ENCODE assay signal across 14 cellular contexts in genomic region chr16:2237552-2238395, GRCh38. TPM values are rescaled to one million over a fixed set of nuclear protein-coding genes. Genes with fewer than 3 reads are reported as not detected.
A peak's percentile ranks its signal among the peaks of the same experiment; 100 is the strongest.
DNase-seq lines count a peak whose midpoint lies in the region; ATAC-seq and TF ChIP-seq lines count a peak whose summit lies in the region.
"Had no signal": no experiment of that assay in that cellular context is flagged by ENCODE, and none has a peak within 500 bp of the region (broad histone marks: within the 10 kb centered on the region; RNA-seq: fewer than 3 reads in every experiment).

No MANE protein-coding gene starts in this region.

- H2BK20ac ChIP-seq in IMR-90 (ENCODE audit: low read depth, low read length), result no peak overlapping the region

- H3K4me3 ChIP-seq in IMR-90 (ENCODE audit: insufficient read depth, low read depth, low read length) (no peak overlapping the region), heart right ventricle (peak overlapping the region in 3 of 10 donors; percentile 34 to 49 (median 43)), mucosa of descending colon (no peak overlapping the region), ovary (no peak overlapping the region)

- no peak overlapping the region for H3K18ac ChIP-seq in IMR-90 (ENCODE audit: low read depth, low read length)

- dilution Hi-C loops in IMR-90 (cut with HindIII; ENCODE audit: low sequenced_read_pairs, unreplicated experiment), result no loop called here

- no peak overlapping the region for H3K4ac ChIP-seq in IMR-90 (ENCODE audit: low read depth, low read length)

- no peak for TF ChIP-seq EP300 in ovary (IDR thresholded peaks at IDR 0.05)

- H3K27me3 Mint-ChIP-seq in activated CD4-positive, alpha-beta T cell treated with anti-CD3 and anti-CD28 coated beads for 36 hours, result peaks cover 2% of the 10 kb centered on the region

- peaks cover 14% of the 10 kb centered on the region for H4K20me1 ChIP-seq in IMR-90 (ENCODE audit: insufficient read depth, low read length)

- no peak overlapping the region for H3K23ac ChIP-seq in IMR-90 (ENCODE audit: low read depth, low read length)

- peaks cover 13% of the 10 kb centered on the region for H3K36me3 Mint-ChIP-seq in activated CD4-positive, alpha-beta T cell treated with anti-CD3 and anti-CD28 coated beads for 36 hours (ENCODE audit: low read depth)
- H3K36me3 Mint-ChIP-seq: naive B cell had no signal

- BruUV-seq in IMR-90 (replicated peaks; lab: Mats Ljungman, UMichigan), result no TSS peak

- peaks cover 2% of the 10 kb centered on the region for H3K4me1 Mint-ChIP-seq in activated CD4-positive, alpha-beta T cell treated with anti-CD3 and anti-CD28 coated beads for 36 hours
- H3K4me1 Mint-ChIP-seq: naive B cell had no signal

- no peak overlapping the region for H4K91ac ChIP-seq in IMR-90 (ENCODE audit: insufficient read depth, low read depth, low read length)

- H3K27ac ChIP-seq in IMR-90 (ENCODE audit: insufficient read depth, low read length) (no peak overlapping the region), heart right ventricle (peak overlapping the region in 3 of 10 donors; percentile 1 to 10 (median 9)), ovary (no peak overlapping the region)

- H3K9me3 ChIP-seq in IMR-90 (ENCODE audit: control insufficient read depth, insufficient read depth, low read length) (no peaks in the 10 kb centered on the region), heart right ventricle (no peaks in the 10 kb centered on the region), mucosa of descending colon (no peaks in the 10 kb centered on the region), ovary (peaks cover 0 to 3% of the 10 kb centered on the region in 2 donors)

- POLR2A ChIA-PET in IMR-90 (lab: Charles Lee; ENCODE audit: unreplicated experiment), result no interaction called here
- POLR2A ChIA-PET in activated CD4-positive, alpha-beta T cell treated with anti-CD3 and anti-CD28 coated beads for 36 hours (lab: Charles Lee), result interaction anchor here (0.6 kb wide), 1 partner anchor 183 kb away, joined by 3 read pairs; no protein-coding TSS in a partner anchor

- intact Hi-C loops in IMR-90 (cut with micrococcal nuclease) (no loop called here), heart right ventricle (cut with DNase I) (no loop called here), mucosa of descending colon (cut with DNase I, micrococcal nuclease) (no loop called here), ovary (cut with DNase I) (no loop called here)
- intact Hi-C loops in activated CD4-positive, alpha-beta T cell treated with anti-CD3 and anti-CD28 coated beads for 36 hours (cut with DNase I, micrococcal nuclease), result no loop called here

- H3K4me2 ChIP-seq in IMR-90 (ENCODE audit: low read depth, low read length), result no peak overlapping the region

- no peak for TF ChIP-seq RAD21 in IMR-90 (IDR thresholded peaks at IDR 0.05; ENCODE audit: low read length)

- in situ Hi-C loops in IMR-90 (cut with MboI; ENCODE audit: low sequenced_read_pairs), result no loop called here

- no peak overlapping the region for H3K27ac Mint-ChIP-seq in activated CD4-positive, alpha-beta T cell treated with anti-CD3 and anti-CD28 coated beads for 36 hours
- H3K27ac Mint-ChIP-seq: CD14-positive monocyte, naive B cell had no signal

- no peaks in the 10 kb centered on the region for H3K9me1 ChIP-seq in IMR-90 (ENCODE audit: insufficient read depth, low read length)

- H3K36me3 ChIP-seq in IMR-90 (ENCODE audit: control insufficient read depth, insufficient read depth, low read length) (peaks cover 36% of the 10 kb centered on the region), heart right ventricle (peaks cover 5 to 68% (median 42%) of the 10 kb centered on the region in 9 donors), mucosa of descending colon (ENCODE audit: low read depth) (no peaks in the 10 kb centered on the region), ovary (no peaks in the 10 kb centered on the region)

- TF ChIP-seq POLR2A in IMR-90 (IDR thresholded peaks at IDR 0.05; ENCODE audit: low read depth, low read length) (no peak), ovary (IDR thresholded peaks at IDR 0.05) (no peak)

- no peak overlapping the region for H2BK120ac ChIP-seq in IMR-90 (ENCODE audit: low read depth, low read length)

- H3K4me1 ChIP-seq in IMR-90 (ENCODE audit: control insufficient read depth, insufficient read depth, low read length) (peaks cover 5% of the 10 kb centered on the region; the same call in 1 of the 2 replicates), heart right ventricle (peaks cover 13 to 29% (median 23%) of the 10 kb centered on the region in 9 donors), mucosa of descending colon (ENCODE audit: low read depth) (peaks cover 22% of the 10 kb centered on the region), ovary (ENCODE audit: insufficient read depth) (peaks cover 7% of the 10 kb centered on the region)

- H3K14ac ChIP-seq in IMR-90 (replicated peaks; ENCODE audit: low read depth, low read length), result no peak overlapping the region

- WGBS in IMR-90 (ENCODE audit: extremely low coverage in 2 of 2, insufficient read length in 1 of 2), 2 experiments, result 29% methylated on average over 50 of the region's 66 CpGs; no CpG with 5 or more reads in 1 of the 2 experiments
- 15% methylated on average over 61 to 66 of the region's 66 CpGs for WGBS in heart right ventricle, 2 donors
- 37 to 47% (median 43%) methylated on average over 42 to 66 of the region's 66 CpGs for WGBS in ovary, 3 donors

- H3K79me1 ChIP-seq in IMR-90 (ENCODE audit: low read depth in 1 of 2, low read length in 2 of 2), result no peaks in the 10 kb centered on the region

- CTCF ChIA-PET in IMR-90 (lab: Yijun Ruan, JAX), result interaction anchor here (1.2 kb wide), 1 partner anchor 12 kb away, joined by 4 read pairs; no protein-coding TSS in a partner anchor
- CTCF ChIA-PET in activated CD4-positive, alpha-beta T cell treated with anti-CD3 and anti-CD28 coated beads for 36 hours (lab: Charles Lee), result no interaction called here

- H2BK15ac ChIP-seq in IMR-90 (ENCODE audit: low read depth, low read length), result no peak overlapping the region

- H3K56ac ChIP-seq in IMR-90 (ENCODE audit: extremely low read depth, insufficient read depth, low read length), result no peak overlapping the region

- DNase-seq in ELF-1 (ENCODE audit: low read depth, low spot score), result peak; percentile 56
- DNase-seq in IMR-90, result no peak
- no peak for DNase-seq in heart right ventricle
- peak in 1 of 3 donors; percentile 48 for DNase-seq in mucosa of descending colon
- no peak for DNase-seq in ovary
- DNase-seq in middle frontal gyrus (ENCODE audit: extremely low spot score, low spot score), result no peak
- no peak for DNase-seq in activated CD4-positive, alpha-beta T cell treated with anti-CD3 and anti-CD28 coated beads for 36 hours
- DNase-seq: activated T-cell treated with anti-CD3 and anti-CD28 coated beads, Interleukin-2, amount 50 U/mL, for 48 hours; amygdala; GOT3; naive B cell; NCI-H1930 had no signal

- H3K4me3 Mint-ChIP-seq in activated CD4-positive, alpha-beta T cell treated with anti-CD3 and anti-CD28 coated beads for 36 hours, result no peak overlapping the region
- H3K4me3 Mint-ChIP-seq: naive B cell had no signal

- no peak overlapping the region for H3K9ac ChIP-seq in IMR-90 (ENCODE audit: low read depth, low read length)

- no peak overlapping the region for H2BK5ac ChIP-seq in IMR-90 (ENCODE audit: low read depth, low read length, poor library complexity, severe bottlenecking)

- H4K8ac ChIP-seq in IMR-90 (ENCODE audit: low read depth in 2 of 2, low read length in 2 of 2), result no peak overlapping the region

- H3K27me3 ChIP-seq in IMR-90 (ENCODE audit: control insufficient read depth, insufficient read depth, low read length), result peaks cover 9% of the 10 kb centered on the region
- peaks cover 0 to 30% (median 8%) of the 10 kb centered on the region in 7 donors for H3K27me3 ChIP-seq in heart right ventricle
- H3K27me3 ChIP-seq in ovary, result no peaks in the 10 kb centered on the region

- H3K9me3 Mint-ChIP-seq in activated CD4-positive, alpha-beta T cell treated with anti-CD3 and anti-CD28 coated beads for 36 hours (ENCODE audit: low read depth), result no peaks in the 10 kb centered on the region
- H3K9me3 Mint-ChIP-seq: naive B cell had no signal

- ATAC-seq in IMR-90 (ENCODE audit: low read depth), result no peak
- ATAC-seq in heart right ventricle, result peak in 6 of 8 donors; percentile 11 to 35 (median 30)
- ATAC-seq in mucosa of descending colon, result peak; percentile 30
- ATAC-seq in activated CD4-positive, alpha-beta T cell treated with anti-CD3 and anti-CD28 coated beads for 36 hours, result no peak
- no peak for ATAC-seq in GM21529 (IDR thresholded peaks at IDR 0.05; ENCODE audit: unreplicated experiment)

- peak overlapping the region; percentile 34 for H2AFZ ChIP-seq in IMR-90 (replicated peaks; ENCODE audit: low read length, poor library complexity)

- TF ChIP-seq CTCF in IMR-90 (conservative IDR thresholded peaks at IDR 0.05; ENCODE audit: low read depth, low read length), result no peak
- no peak for TF ChIP-seq CTCF in heart right ventricle (IDR thresholded peaks at IDR 0.05)
- TF ChIP-seq CTCF in mucosa of descending colon (IDR thresholded peaks at IDR 0.05), result no peak
- TF ChIP-seq CTCF in ovary (IDR thresholded peaks at IDR 0.05), result no peak

- H2AK5ac ChIP-seq in IMR-90 (ENCODE audit: low read depth, low read length), result no peak overlapping the region

- H4K5ac ChIP-seq in IMR-90 (ENCODE audit: low read depth, low read length), result no peak overlapping the region

- H2AK9ac ChIP-seq in IMR-90 (replicated peaks; ENCODE audit: low read depth, low read length, poor library complexity), result peak overlapping the region; percentile 61

RNA-seq across cellular contexts. Expression of gene DNASE1L2, which starts 1.5 kb away (rescaled TPM):
- total RNA-seq in IMR-90 (2012; rRNA removed) (0.18 and 0.28 TPM in 2 replicates), heart right ventricle (under 1 TPM in 9 of 10 donors, not detected in 1; 0.15 to 0.44 (median 0.30) TPM), mucosa of descending colon (1 to 10 TPM in 2 of 3 donors, under 1 TPM in 1; 0.87 to 1.9 (median 1.1) TPM), ovary (1 to 10 TPM in 1 of 7 donors, under 1 TPM in 6; 0.37 to 1.1 (median 0.75) TPM)
- polyA plus RNA-seq in IMR-90 (2012; rRNA removed) (0.75 and 1.5 TPM in 2 replicates), heart right ventricle (1 to 10 TPM in 1 of 2 donors, under 1 TPM in 1; 0.49 to 1.2 TPM), ovary (under 1 TPM in 1 of 2 donors, not detected in 1; 0.69 TPM)
- polyA plus RNA-seq in IMR-90 (2012; cell fraction: cytosol; rRNA removed), result 0.51 and 0.56 TPM in 2 replicates
- polyA plus RNA-seq in IMR-90 (2012; cell fraction: nucleus; rRNA removed; ENCODE audit: low replicate concordance), result 2.6 and 7.5 TPM in 2 replicates
- total RNA-seq in activated CD4-positive, alpha-beta T cell treated with anti-CD3 and anti-CD28 coated beads for 36 hours, result under 1 TPM; 0.51 to 0.55 TPM
- polyA plus RNA-seq: CD14-positive monocyte had no signal

RNA-seq across cellular contexts. Expression of gene ECI1, which starts 13.6 kb away (rescaled TPM):
- total RNA-seq in IMR-90 (2012; rRNA removed) (20.3 TPM in 2 replicates), heart right ventricle (100 to 1,000 TPM; 118 to 243 (median 153) TPM), mucosa of descending colon (100 to 1,000 TPM in 1 of 3 donors, 10 to 100 TPM in 2; 88.5 to 129 (median 95.5) TPM), ovary (10 to 100 TPM; 39.0 to 66.3 (median 51.3) TPM)
- polyA plus RNA-seq in IMR-90 (2012; rRNA removed) (30.1 and 42.0 TPM in 2 replicates), heart right ventricle (100 to 1,000 TPM; 256 to 491 TPM), ovary (10 to 100 TPM in 1 of 2 donors, 1 to 10 TPM in 1; 3.1 to 48.1 TPM)
- polyA plus RNA-seq in IMR-90 (2012; cell fraction: cytosol; rRNA removed), result 23.4 and 54.6 TPM in 2 replicates
- 26.2 and 57.7 TPM in 2 replicates for polyA plus RNA-seq in IMR-90 (2012; cell fraction: nucleus; rRNA removed; ENCODE audit: low replicate concordance)
- total RNA-seq in activated CD4-positive, alpha-beta T cell treated with anti-CD3 and anti-CD28 coated beads for 36 hours, result 10 to 100 TPM; 23.0 to 41.0 TPM

RNA-seq across cellular contexts. Expression of gene E4F1, which starts 14.4 kb away (rescaled TPM):
- total RNA-seq in IMR-90 (2012; rRNA removed), result 13.1 and 25.0 TPM in 2 replicates
- 33.0 and 39.6 TPM in 2 replicates for polyA plus RNA-seq in IMR-90 (2012; rRNA removed)
- 14.6 and 22.6 TPM in 2 replicates for polyA plus RNA-seq in IMR-90 (2012; cell fraction: cytosol; rRNA removed)
- 129 and 420 TPM in 2 replicates for polyA plus RNA-seq in IMR-90 (2012; cell fraction: nucleus; rRNA removed; ENCODE audit: low replicate concordance)
- 10 to 100 TPM in 7 of 10 donors, 1 to 10 TPM in 3; 8.4 to 16.3 (median 10.7) TPM for total RNA-seq in heart right ventricle
- polyA plus RNA-seq in heart right ventricle, result 10 to 100 TPM; 22.0 to 34.8 TPM
- total RNA-seq in mucosa of descending colon, result 10 to 100 TPM; 23.5 to 28.3 (median 24.2) TPM
- 10 to 100 TPM; 18.3 to 26.2 (median 22.7) TPM for total RNA-seq in ovary
- polyA plus RNA-seq in ovary, result 10 to 100 TPM in 1 of 2 donors, under 1 TPM in 1; 0.58 to 23.5 TPM
- total RNA-seq in activated CD4-positive, alpha-beta T cell treated with anti-CD3 and anti-CD28 coated beads for 36 hours, result 10 to 100 TPM; 18.0 to 18.6 TPM

RNA-seq across cellular contexts. Expression of gene PGP, which starts 23.1 kb away (rescaled TPM):
- total RNA-seq in IMR-90 (2012; rRNA removed) (4.1 and 5.8 TPM in 2 replicates), heart right ventricle (10 to 100 TPM; 21.1 to 48.3 (median 25.7) TPM), mucosa of descending colon (10 to 100 TPM; 15.5 to 19.7 (median 17.6) TPM), ovary (10 to 100 TPM in 1 of 7 donors, 1 to 10 TPM in 6; 5.0 to 12.3 (median 7.5) TPM)
- polyA plus RNA-seq in IMR-90 (2012; rRNA removed) (9.4 and 13.5 TPM in 2 replicates), heart right ventricle (10 to 100 TPM; 31.3 to 33.1 TPM), ovary (1 to 10 TPM; 2.5 to 5.2 TPM)
- polyA plus RNA-seq in IMR-90 (2012; cell fraction: cytosol; rRNA removed), result 4.6 and 13.7 TPM in 2 replicates
- polyA plus RNA-seq in IMR-90 (2012; cell fraction: nucleus; rRNA removed; ENCODE audit: low replicate concordance), result 17.4 and 43.8 TPM in 2 replicates
- 10 to 100 TPM; 11.5 to 15.0 TPM for total RNA-seq in activated CD4-positive, alpha-beta T cell treated with anti-CD3 and anti-CD28 coated beads for 36 hours

RNA-seq across cellular contexts. Expression of gene BRICD5, which starts 27.1 kb away (rescaled TPM):
- total RNA-seq in IMR-90 (2012; rRNA removed) (0.18 and 0.28 TPM in 2 replicates), heart right ventricle (10 to 100 TPM in 1 of 10 donors, 1 to 10 TPM in 9; 4.3 to 15.6 (median 7.2) TPM), mucosa of descending colon (10 to 100 TPM in 2 of 3 donors, 1 to 10 TPM in 1; 8.4 to 12.3 (median 12.1) TPM), ovary (1 to 10 TPM; 3.2 to 8.3 (median 6.4) TPM)
- polyA plus RNA-seq in IMR-90 (2012; rRNA removed) (0.94 and 1.5 TPM in 2 replicates), heart right ventricle (10 to 100 TPM; 14.7 to 31.7 TPM), ovary (1 to 10 TPM in 1 of 2 donors, under 1 TPM in 1; 0.37 to 4.1 TPM)
- polyA plus RNA-seq in IMR-90 (2012; cell fraction: cytosol; rRNA removed), result 0.55 and 0.76 TPM in 2 replicates
- polyA plus RNA-seq in IMR-90 (2012; cell fraction: nucleus; rRNA removed; ENCODE audit: low replicate concordance), result 13.2 and 32.1 TPM in 2 replicates
- total RNA-seq in activated CD4-positive, alpha-beta T cell treated with anti-CD3 and anti-CD28 coated beads for 36 hours, result 1 to 10 TPM; 8.0 to 8.8 TPM
- polyA plus RNA-seq: CD14-positive monocyte had no signal

Comparison
In these comparisons a context has a peak if more than half of its experiments do, and no peak if none do; other contexts are left out.
1. ATAC-seq: peak in heart right ventricle (6 of 8) and mucosa of descending colon (single experiment); none in IMR-90 (single experiment), activated CD4-positive, alpha-beta T cell treated with anti-CD3 and anti-CD28 coated beads for 36 hours (single experiment) and GM21529 (single experiment).